In genomic region chr17:35104844-35105450, GRCh38 we compare ENCODE assay signal across 18 cellular contexts. TPM values are rescaled to one million over a fixed set of nuclear protein-coding genes. Genes with fewer than 3 reads are reported as not detected.
A peak's percentile ranks its signal among the peaks of the same experiment; 100 is the strongest.
DNase-seq lines count a peak whose midpoint lies in the region; ATAC-seq, FAIRE-seq and TF ChIP-seq lines count a peak whose summit lies in the region.
"Had no signal": no experiment of that assay in that cellular context is flagged by ENCODE, and none has a peak within 500 bp of the region (broad histone marks: within the 10 kb centered on the region; RNA-seq: fewer than 3 reads in every experiment).

No MANE protein-coding gene starts in this region.

- H4K91ac ChIP-seq in IMR-90 (ENCODE audit: insufficient read depth, low read depth, low read length), result no peak overlapping the region

- no peak overlapping the region for H4K8ac ChIP-seq in IMR-90 (ENCODE audit: low read depth in 2 of 2, low read length in 2 of 2)

- CTCF ChIA-PET in IMR-90 (lab: Yijun Ruan, JAX), result no interaction called here
- CTCF ChIA-PET in K562 (lab: Yijun Ruan, JAX; ENCODE audit: low intra/inter-chr PET ratio), result no interaction called here

- H3K27me3 Mint-ChIP-seq in activated T-cell treated with anti-CD3 and anti-CD28 coated beads, Interleukin-2, amount 50 U/mL, for 72 hours (ENCODE audit: low read depth), result no peaks in the 10 kb centered on the region
- no peaks in the 10 kb centered on the region for H3K27me3 Mint-ChIP-seq in osteocyte (ENCODE audit: unreplicated experiment)
- H3K27me3 Mint-ChIP-seq: CD8-positive, alpha-beta memory T cell had no signal

- no peak overlapping the region for H3K18ac ChIP-seq in IMR-90 (ENCODE audit: low read depth, low read length)

- H3K27ac ChIP-seq in IMR-90 (ENCODE audit: insufficient read depth, low read length), result no peak overlapping the region
- no peak overlapping the region for H3K27ac ChIP-seq in K562 (ENCODE audit: extremely low read depth, low read depth, low read length)
- H3K27ac ChIP-seq: BLaER1 had no signal

- TF ChIP-seq EP300 in K562 (IDR thresholded peaks at IDR 0.05; ENCODE audit: low read length), result no peak

- H2BK20ac ChIP-seq in IMR-90 (ENCODE audit: low read depth, low read length), result no peak overlapping the region

- DNase-seq in activated T-cell treated with anti-CD3 and anti-CD28 coated beads, Interleukin-2, amount 50 U/mL, for 72 hours, result no peak
- DNase-seq in activated T-cell treated with anti-CD3 and anti-CD28 coated beads for 4 hours (no peak), IMR-90 (no peak), K562 (ENCODE audit: extremely low read depth in 1 of 4, low spot score in 3 of 4) (no peak), pons (ENCODE audit: low spot score) (no peak), osteocyte (ENCODE audit: extremely low spot score, unreplicated experiment) (no peak)
- DNase-seq in stimulated activated effector memory CD8-positive, alpha-beta T cell treated with anti-CD3 and anti-CD28 coated beads, Interleukin-12 subunit alpha, Interleukin-12 subunit beta, amount 100 ng/mL, for 72 hours (ENCODE audit: low spot score in 2 of 2), result no peak
- DNase-seq: 8988T; AML-193; CD8-positive, alpha-beta memory T cell; GF-D8 had no signal

- no CpG with 5 or more reads among the region's 5 CpGs for WGBS in IMR-90 (ENCODE audit: extremely low coverage in 2 of 2, insufficient read length in 1 of 2), 2 experiments
- 90% methylated on average over 5 of the region's 5 CpGs for WGBS in K562 (ENCODE audit: insufficient coverage, low coverage, missing lambda C conversion rate)

- no peaks in the 10 kb centered on the region for H3K79me2 ChIP-seq in K562 (ENCODE audit: control insufficient read depth, insufficient read depth, low read length)

- no peaks in the 10 kb centered on the region for H3K4me1 Mint-ChIP-seq in activated T-cell treated with anti-CD3 and anti-CD28 coated beads, Interleukin-2, amount 50 U/mL, for 72 hours (ENCODE audit: low read depth)
- H3K4me1 Mint-ChIP-seq in stimulated activated effector memory CD8-positive, alpha-beta T cell treated with anti-CD3 and anti-CD28 coated beads, Interleukin-12 subunit alpha, Interleukin-12 subunit beta, amount 100 ng/mL, for 72 hours, result peaks cover 10% of the 10 kb centered on the region
- H3K4me1 Mint-ChIP-seq in osteocyte (ENCODE audit: unreplicated experiment), result no peaks in the 10 kb centered on the region

- POLR2A ChIA-PET in IMR-90 (lab: Charles Lee; ENCODE audit: unreplicated experiment), result no interaction called here
- POLR2A ChIA-PET in K562 (lab: Yijun Ruan, JAX), result interaction anchor here (2.0 kb wide), 1 partner anchor 11 kb away, joined by 9 read pairs; no protein-coding TSS in a partner anchor

- H2AFZ ChIP-seq in IMR-90 (replicated peaks; ENCODE audit: low read length, poor library complexity) (no peak overlapping the region), K562 (ENCODE audit: low read depth, low read length) (no peak overlapping the region)

- H3K56ac ChIP-seq in IMR-90 (ENCODE audit: extremely low read depth, insufficient read depth, low read length), result no peak overlapping the region

- H3K14ac ChIP-seq in IMR-90 (replicated peaks; ENCODE audit: low read depth, low read length), result no peak overlapping the region

- in situ Hi-C loops in IMR-90 (cut with MboI; ENCODE audit: low sequenced_read_pairs), result loop anchor here (25.0 kb wide), 2 partner anchors 468 to 843 kb away; partner anchors contain the start of genes CCL2 and CCL7
- in situ Hi-C loops in K562 (cut with MboI), result no loop called here

- H4K20me1 ChIP-seq in IMR-90 (ENCODE audit: insufficient read depth, low read length) (no peaks in the 10 kb centered on the region), K562 (replicated peaks; ENCODE audit: control insufficient read depth, insufficient read depth, low read length) (no peaks in the 10 kb centered on the region)

- H2BK15ac ChIP-seq in IMR-90 (ENCODE audit: low read depth, low read length), result no peak overlapping the region

- peaks cover 0 to 23% of the 10 kb centered on the region in 2 donors for H3K36me3 Mint-ChIP-seq in activated T-cell treated with anti-CD3 and anti-CD28 coated beads, Interleukin-2, amount 50 U/mL, for 72 hours (ENCODE audit: insufficient read depth in 2 of 2)
- H3K36me3 Mint-ChIP-seq in stimulated activated effector memory CD8-positive, alpha-beta T cell treated with anti-CD3 and anti-CD28 coated beads, Interleukin-12 subunit alpha, Interleukin-12 subunit beta, amount 100 ng/mL, for 72 hours, result peaks cover 41% of the 10 kb centered on the region
- H3K36me3 Mint-ChIP-seq in osteocyte (ENCODE audit: unreplicated experiment), result peaks cover 25% of the 10 kb centered on the region

- H3K36me3 ChIP-seq in IMR-90 (ENCODE audit: control insufficient read depth, insufficient read depth, low read length) (peaks cover 41% of the 10 kb centered on the region), K562 (ENCODE audit: control insufficient read depth, insufficient read depth, low read length) (peaks cover 43% of the 10 kb centered on the region; the same call in 2 of the 3 replicates)

- no peak overlapping the region for H2BK120ac ChIP-seq in IMR-90 (ENCODE audit: low read depth, low read length)

- no peaks in the 10 kb centered on the region for H3K9me3 Mint-ChIP-seq in activated T-cell treated with anti-CD3 and anti-CD28 coated beads, Interleukin-2, amount 50 U/mL, for 72 hours
- no peaks in the 10 kb centered on the region for H3K9me3 Mint-ChIP-seq in stimulated activated effector memory CD8-positive, alpha-beta T cell treated with anti-CD3 and anti-CD28 coated beads, Interleukin-12 subunit alpha, Interleukin-12 subunit beta, amount 100 ng/mL, for 72 hours
- H3K9me3 Mint-ChIP-seq in osteocyte (ENCODE audit: unreplicated experiment), result no peaks in the 10 kb centered on the region
- H3K9me3 Mint-ChIP-seq: CD8-positive, alpha-beta memory T cell had no signal

- H2BK5ac ChIP-seq in IMR-90 (ENCODE audit: low read depth, low read length, poor library complexity, severe bottlenecking), result no peak overlapping the region

- H3K4ac ChIP-seq in IMR-90 (ENCODE audit: low read depth, low read length), result no peak overlapping the region

- no peak overlapping the region for H3K4me2 ChIP-seq in IMR-90 (ENCODE audit: low read depth, low read length)
- H3K4me2 ChIP-seq in K562 (ENCODE audit: insufficient read depth, low read length), result no peak overlapping the region
- H3K4me2 ChIP-seq: BLaER1 had no signal

- H3K9ac ChIP-seq in IMR-90 (ENCODE audit: low read depth, low read length) (no peak overlapping the region), K562 (ENCODE audit: insufficient read depth in 1 of 2, low read depth in 2 of 2, low read length in 2 of 2) (no peak overlapping the region)
- H3K9ac ChIP-seq: BLaER1 had no signal

- FAIRE-seq in K562 (lab: Jason Lieb, UNC), result no peak
- FAIRE-seq: GM19239, H1 had no signal

- peaks cover 3 to 11% of the 10 kb centered on the region in 2 experiments; a peak in 3 of 4 replicates for H3K79me1 ChIP-seq in IMR-90 (ENCODE audit: low read depth in 1 of 2, low read length in 2 of 2)

- H4K5ac ChIP-seq in IMR-90 (ENCODE audit: low read depth, low read length), result no peak overlapping the region

- ATAC-seq in activated T-cell treated with anti-CD3 and anti-CD28 coated beads, Interleukin-2, amount 50 U/mL, for 72 hours (replicated peaks in 1 of 2), result no peak
- ATAC-seq in IMR-90 (ENCODE audit: low read depth), result no peak
- no peak for ATAC-seq in K562
- no peak for ATAC-seq in stimulated activated effector memory CD8-positive, alpha-beta T cell treated with anti-CD3 and anti-CD28 coated beads, Interleukin-12 subunit alpha, Interleukin-12 subunit beta, amount 100 ng/mL, for 72 hours
- no peak for ATAC-seq in GM21528 (IDR thresholded peaks at IDR 0.05; ENCODE audit: low FRiP score, unreplicated experiment)

- H3K27ac Mint-ChIP-seq in activated T-cell treated with anti-CD3 and anti-CD28 coated beads, Interleukin-2, amount 50 U/mL, for 72 hours, result peak overlapping the region; percentile 75
- H3K27ac Mint-ChIP-seq in stimulated activated effector memory CD8-positive, alpha-beta T cell treated with anti-CD3 and anti-CD28 coated beads, Interleukin-12 subunit alpha, Interleukin-12 subunit beta, amount 100 ng/mL, for 72 hours, result peak overlapping the region; percentile 80
- H3K27ac Mint-ChIP-seq in osteocyte (ENCODE audit: unreplicated experiment), result no peak overlapping the region

- TF ChIP-seq RAD21 in IMR-90 (IDR thresholded peaks at IDR 0.05; ENCODE audit: low read length), result no peak
- TF ChIP-seq RAD21 in K562 (CRISPR knock-in tag; conservative IDR thresholded peaks at IDR 0.05 in 1 of 2, IDR thresholded peaks at IDR 0.05 in 1 of 2), result no peak

- H3K27me3 ChIP-seq in IMR-90 (ENCODE audit: control insufficient read depth, insufficient read depth, low read length) (no peaks in the 10 kb centered on the region), K562 (ENCODE audit: control insufficient read depth in 2 of 2, insufficient read depth in 2 of 2, low read length in 2 of 2) (no peaks in the 10 kb centered on the region)
- H3K27me3 ChIP-seq: BLaER1 had no signal

- H2AK9ac ChIP-seq in IMR-90 (replicated peaks; ENCODE audit: low read depth, low read length, poor library complexity), result no peak overlapping the region

- no peak for TF ChIP-seq POLR2A in IMR-90 (IDR thresholded peaks at IDR 0.05; ENCODE audit: low read depth, low read length)
- no peak for TF ChIP-seq POLR2A in K562 (conservative IDR thresholded peaks at IDR 0.05)

- no peak overlapping the region for H2AK5ac ChIP-seq in IMR-90 (ENCODE audit: low read depth, low read length)

- no peak overlapping the region for H3K23ac ChIP-seq in IMR-90 (ENCODE audit: low read depth, low read length)

- H3K9me1 ChIP-seq in IMR-90 (ENCODE audit: insufficient read depth, low read length) (no peaks in the 10 kb centered on the region), K562 (ENCODE audit: control insufficient read depth, insufficient read depth, low read length) (no peaks in the 10 kb centered on the region)

- H3K9me3 ChIP-seq in IMR-90 (ENCODE audit: control insufficient read depth, insufficient read depth, low read length) (no peaks in the 10 kb centered on the region), K562 (replicated peaks; ENCODE audit: control insufficient read depth, insufficient read depth, low read depth, low read length) (no peaks in the 10 kb centered on the region)
- H3K9me3 ChIP-seq: BLaER1, Caco-2 had no signal

- BruUV-seq in IMR-90 (replicated peaks; lab: Mats Ljungman, UMichigan), result no TSS peak
- no TSS peak for BruUV-seq in K562 (replicated peaks; lab: Mats Ljungman, UMichigan)

- H3K4me1 ChIP-seq in IMR-90 (ENCODE audit: control insufficient read depth, insufficient read depth, low read length) (no peaks in the 10 kb centered on the region), K562 (replicated peaks in 1 of 2; ENCODE audit: control insufficient read depth in 2 of 2, insufficient read depth in 2 of 2, low read length in 2 of 2) (no peaks in the 10 kb centered on the region; a peak in 1 of 5 replicates)
- H3K4me1 ChIP-seq: BLaER1, Caco-2 had no signal

- dilution Hi-C loops in IMR-90 (cut with HindIII; ENCODE audit: low sequenced_read_pairs, unreplicated experiment), result no loop called here

- no peak overlapping the region for H3K4me3 Mint-ChIP-seq in activated T-cell treated with anti-CD3 and anti-CD28 coated beads, Interleukin-2, amount 50 U/mL, for 72 hours
- H3K4me3 Mint-ChIP-seq in stimulated activated effector memory CD8-positive, alpha-beta T cell treated with anti-CD3 and anti-CD28 coated beads, Interleukin-12 subunit alpha, Interleukin-12 subunit beta, amount 100 ng/mL, for 72 hours, result no peak overlapping the region
- H3K4me3 Mint-ChIP-seq in osteocyte (ENCODE audit: unreplicated experiment), result no peak overlapping the region
- H3K4me3 Mint-ChIP-seq: CD8-positive, alpha-beta memory T cell had no signal

- H3K4me3 ChIP-seq in IMR-90 (ENCODE audit: insufficient read depth, low read depth, low read length) (no peak overlapping the region), K562 (no peak overlapping the region)
- H3K4me3 ChIP-seq: BLaER1, HAP-1 had no signal

- intact Hi-C loops in IMR-90 (cut with micrococcal nuclease), result no loop called here
- intact Hi-C loops in K562 (cut with micrococcal nuclease), result no loop called here

- TF ChIP-seq CTCF in IMR-90 (conservative IDR thresholded peaks at IDR 0.05; ENCODE audit: low read depth, low read length), result no peak
- TF ChIP-seq CTCF in K562 (IDR thresholded peaks at IDR 0.05 in 2 of 3, conservative IDR thresholded peaks at IDR 0.05 in 1 of 3; ENCODE audit: insufficient read depth in 2 of 3, low read depth in 1 of 3, low read length in 3 of 3), result no peak
- no peak for TF ChIP-seq CTCF in osteocyte (IDR thresholded peaks at IDR 0.05)

RNA-seq across cellular contexts. Expression of gene RAD51D, which starts 14.7 kb away (rescaled TPM):
- total RNA-seq in activated T-cell treated with anti-CD3 and anti-CD28 coated beads, Interleukin-2, amount 50 U/mL, for 72 hours, result 10 to 100 TPM; 35.3 to 44.5 TPM
- total RNA-seq in IMR-90 (2012; rRNA removed), result 9.7 and 12.7 TPM in 2 replicates
- 8.8 and 10.8 TPM in 2 replicates for polyA plus RNA-seq in IMR-90 (2012; rRNA removed)
- polyA plus RNA-seq in IMR-90 (2012; cell fraction: cytosol; rRNA removed), result 8.1 and 11.1 TPM in 2 replicates
- 15.5 and 17.2 TPM in 2 replicates for polyA plus RNA-seq in IMR-90 (2012; cell fraction: nucleus; rRNA removed; ENCODE audit: low replicate concordance)
- 28.2 and 36.5 TPM in 2 replicates for total RNA-seq in K562 (2011; cell fraction: chromatin; rRNA removed; ENCODE audit: low replicate concordance)
- 27.3 and 37.6 TPM in 2 replicates for total RNA-seq in K562 (2011; cell fraction: nucleolus; rRNA removed)
- 31.2 and 38.6 TPM in 2 replicates for total RNA-seq in K562 (2011; cell fraction: nucleoplasm; rRNA removed)
- total RNA-seq in K562 (2014; rRNA removed), result 6.3 and 7.6 TPM in 2 replicates
- 7.4 and 8.7 TPM in 2 replicates for total RNA-seq in K562 (2014; rRNA removed; fragmentation: Illumina TruSeq; extraction: Trizol)
- total RNA-seq in K562 (2015; rRNA removed; fragmentation: Illumina TruSeq; extraction: Trizol), result 8.7 and 10.3 TPM in 2 replicates
- total RNA-seq in K562 (2021), result 16.9 and 19.0 TPM in 2 replicates
- 10.1 and 15.2 TPM in 2 replicates for polyA plus RNA-seq in K562 (2011; rRNA removed)
- polyA plus RNA-seq in K562 (2011; cell fraction: cytosol; rRNA removed), result 8.7 and 14.5 TPM in 2 replicates
- 12.8 and 20.8 TPM in 2 replicates for polyA plus RNA-seq in K562 (2011; cell fraction: nucleus; rRNA removed)
- 12.3 and 16.7 TPM in 2 replicates for polyA plus RNA-seq in K562 (2012)
- polyA plus RNA-seq in K562 (2014; fragmentation: Illumina TruSeq; extraction: Trizol), result 8.4 and 11.1 TPM in 2 replicates
- 1 to 10 TPM; 2.2 to 2.5 TPM for polyA plus RNA-seq in K562 (2014; fragmentation: Nextera tagmentation; extraction: Ambion mirVana)
- polyA plus RNA-seq in K562 (2014; rRNA removed), result 10.1 and 15.2 TPM in 2 replicates
- 6.3 and 11.0 TPM in 2 replicates for polyA minus RNA-seq in K562 (2011; rRNA and poly(A)+ RNA removed)
- 3.4 and 5.9 TPM in 2 replicates for polyA minus RNA-seq in K562 (2011; cell fraction: cytosol; rRNA and poly(A)+ RNA removed)
- polyA minus RNA-seq in K562 (2011; cell fraction: nucleus; rRNA and poly(A)+ RNA removed), result 10.9 and 17.9 TPM in 2 replicates
- 14.8 and 18.2 TPM in 2 replicates for total RNA-seq in osteocyte

RNA-seq across cellular contexts. Expression of gene FNDC8, which starts 16.5 kb away (rescaled TPM):
- total RNA-seq in activated T-cell treated with anti-CD3 and anti-CD28 coated beads, Interleukin-2, amount 50 U/mL, for 72 hours, result not detected
- total RNA-seq in IMR-90 (2012; rRNA removed) (not detected in 2 replicates), K562 (2014; rRNA removed) (not detected in 2 replicates), K562 (2014; rRNA removed; fragmentation: Illumina TruSeq; extraction: Trizol) (not detected in 2 replicates), K562 (2015; rRNA removed; fragmentation: Illumina TruSeq; extraction: Trizol) (not detected in 2 replicates), K562 (2021) (not detected in 2 replicates), osteocyte (not detected in 2 replicates)
- polyA plus RNA-seq in IMR-90 (2012; rRNA removed) (not detected in 2 replicates), K562 (2011; rRNA removed) (not detected in 2 replicates), K562 (2014; fragmentation: Illumina TruSeq; extraction: Trizol) (not detected in 2 replicates), K562 (2014; fragmentation: Nextera tagmentation; extraction: Ambion mirVana) (under 1 TPM in 1 of 2 experiments, not detected in 1; 0.04 TPM), K562 (2014; rRNA removed) (not detected in 2 replicates)
- polyA plus RNA-seq in IMR-90 (2012; cell fraction: cytosol; rRNA removed), result not detected in 2 replicates
- polyA plus RNA-seq in IMR-90 (2012; cell fraction: nucleus; rRNA removed; ENCODE audit: low replicate concordance), result not detected in 2 replicates
- not detected in 2 replicates for total RNA-seq in K562 (2011; cell fraction: chromatin; rRNA removed; ENCODE audit: low replicate concordance)
- not detected in 2 replicates for total RNA-seq in K562 (2011; cell fraction: nucleolus; rRNA removed)
- total RNA-seq in K562 (2011; cell fraction: nucleoplasm; rRNA removed), result not detected in 2 replicates
- polyA plus RNA-seq in K562 (2011; cell fraction: cytosol; rRNA removed), result 0.04 TPM in 1 of 2 replicates, not detected in the other
- not detected in 2 replicates for polyA plus RNA-seq in K562 (2011; cell fraction: nucleus; rRNA removed)
- 0.12 TPM in 1 of 2 replicates, not detected in the other for polyA plus RNA-seq in K562 (2012)
- not detected in 2 replicates for polyA minus RNA-seq in K562 (2011; rRNA and poly(A)+ RNA removed)
- polyA minus RNA-seq in K562 (2011; cell fraction: cytosol; rRNA and poly(A)+ RNA removed), result not detected in 2 replicates
- not detected in 2 replicates for polyA minus RNA-seq in K562 (2011; cell fraction: nucleus; rRNA and poly(A)+ RNA removed)
- total RNA-seq: Caco-2, H1, HT1080 had no signal
- polyA plus RNA-seq: CD8-positive, alpha-beta memory T cell; H1 had no signal

RNA-seq across cellular contexts. Expression of gene NLE1, which starts 37.2 kb away (rescaled TPM):
- 10 to 100 TPM; 24.3 to 31.4 TPM for total RNA-seq in activated T-cell treated with anti-CD3 and anti-CD28 coated beads, Interleukin-2, amount 50 U/mL, for 72 hours
- 23.7 and 24.4 TPM in 2 replicates for total RNA-seq in IMR-90 (2012; rRNA removed)
- 18.0 and 18.6 TPM in 2 replicates for polyA plus RNA-seq in IMR-90 (2012; rRNA removed)
- 17.3 and 19.2 TPM in 2 replicates for polyA plus RNA-seq in IMR-90 (2012; cell fraction: cytosol; rRNA removed)
- polyA plus RNA-seq in IMR-90 (2012; cell fraction: nucleus; rRNA removed; ENCODE audit: low replicate concordance), result 19.9 and 38.3 TPM in 2 replicates
- total RNA-seq in K562 (2011; cell fraction: chromatin; rRNA removed; ENCODE audit: low replicate concordance), result 19.4 and 63.1 TPM in 2 replicates
- 45.3 and 54.7 TPM in 2 replicates for total RNA-seq in K562 (2011; cell fraction: nucleolus; rRNA removed)
- 33.1 and 41.2 TPM in 2 replicates for total RNA-seq in K562 (2011; cell fraction: nucleoplasm; rRNA removed)
- 44.9 and 53.4 TPM in 2 replicates for total RNA-seq in K562 (2014; rRNA removed)
- 18.0 and 24.6 TPM in 2 replicates for total RNA-seq in K562 (2014; rRNA removed; fragmentation: Illumina TruSeq; extraction: Trizol)
- 28.2 and 30.0 TPM in 2 replicates for total RNA-seq in K562 (2015; rRNA removed; fragmentation: Illumina TruSeq; extraction: Trizol)
- total RNA-seq in K562 (2021), result 63.2 and 69.0 TPM in 2 replicates
- 21.2 and 26.5 TPM in 2 replicates for polyA plus RNA-seq in K562 (2011; rRNA removed)
- polyA plus RNA-seq in K562 (2011; cell fraction: cytosol; rRNA removed), result 27.7 and 65.1 TPM in 2 replicates
- polyA plus RNA-seq in K562 (2011; cell fraction: nucleus; rRNA removed), result 29.2 and 62.5 TPM in 2 replicates
- polyA plus RNA-seq in K562 (2012), result 28.9 and 31.2 TPM in 2 replicates
- polyA plus RNA-seq in K562 (2014; fragmentation: Illumina TruSeq; extraction: Trizol), result 29.4 and 45.9 TPM in 2 replicates
- 1 to 10 TPM; 3.8 to 7.0 TPM for polyA plus RNA-seq in K562 (2014; fragmentation: Nextera tagmentation; extraction: Ambion mirVana)
- polyA plus RNA-seq in K562 (2014; rRNA removed), result 36.0 and 41.0 TPM in 2 replicates
- polyA minus RNA-seq in K562 (2011; rRNA and poly(A)+ RNA removed), result 13.6 and 28.5 TPM in 2 replicates
- polyA minus RNA-seq in K562 (2011; cell fraction: cytosol; rRNA and poly(A)+ RNA removed), result 19.2 and 23.5 TPM in 2 replicates
- 25.4 and 35.7 TPM in 2 replicates for polyA minus RNA-seq in K562 (2011; cell fraction: nucleus; rRNA and poly(A)+ RNA removed)
- 10.7 and 11.8 TPM in 2 replicates for total RNA-seq in osteocyte

RNA-seq across cellular contexts. Expression of gene RFFL, which starts 41.4 kb away (rescaled TPM):
- total RNA-seq in activated T-cell treated with anti-CD3 and anti-CD28 coated beads, Interleukin-2, amount 50 U/mL, for 72 hours, result 10 to 100 TPM; 47.7 to 50.0 TPM
- total RNA-seq in IMR-90 (2012; rRNA removed), result 19.2 and 20.8 TPM in 2 replicates
- polyA plus RNA-seq in IMR-90 (2012; rRNA removed), result 9.9 and 11.6 TPM in 2 replicates
- 6.0 and 9.6 TPM in 2 replicates for polyA plus RNA-seq in IMR-90 (2012; cell fraction: cytosol; rRNA removed)
- polyA plus RNA-seq in IMR-90 (2012; cell fraction: nucleus; rRNA removed; ENCODE audit: low replicate concordance), result 9.5 and 13.1 TPM in 2 replicates
- total RNA-seq in K562 (2011; cell fraction: chromatin; rRNA removed; ENCODE audit: low replicate concordance), result 11.5 and 14.4 TPM in 2 replicates
- 9.2 and 10.5 TPM in 2 replicates for total RNA-seq in K562 (2011; cell fraction: nucleolus; rRNA removed)
- total RNA-seq in K562 (2011; cell fraction: nucleoplasm; rRNA removed), result 11.7 and 23.2 TPM in 2 replicates
- total RNA-seq in K562 (2014; rRNA removed), result 12.7 and 16.4 TPM in 2 replicates
- 12.5 and 12.8 TPM in 2 replicates for total RNA-seq in K562 (2014; rRNA removed; fragmentation: Illumina TruSeq; extraction: Trizol)
- total RNA-seq in K562 (2015; rRNA removed; fragmentation: Illumina TruSeq; extraction: Trizol), result 12.4 and 12.5 TPM in 2 replicates
- 18.1 and 19.3 TPM in 2 replicates for total RNA-seq in K562 (2021)
- 11.9 and 15.9 TPM in 2 replicates for polyA plus RNA-seq in K562 (2011; rRNA removed)
- 12.4 and 14.9 TPM in 2 replicates for polyA plus RNA-seq in K562 (2011; cell fraction: cytosol; rRNA removed)
- 4.3 and 7.3 TPM in 2 replicates for polyA plus RNA-seq in K562 (2011; cell fraction: nucleus; rRNA removed)
- 11.4 and 12.5 TPM in 2 replicates for polyA plus RNA-seq in K562 (2012)
- 13.7 and 13.9 TPM in 2 replicates for polyA plus RNA-seq in K562 (2014; fragmentation: Illumina TruSeq; extraction: Trizol)
- polyA plus RNA-seq in K562 (2014; fragmentation: Nextera tagmentation; extraction: Ambion mirVana), result 1 to 10 TPM; 3.4 to 3.7 TPM
- 9.2 and 9.6 TPM in 2 replicates for polyA plus RNA-seq in K562 (2014; rRNA removed)
- polyA minus RNA-seq in K562 (2011; rRNA and poly(A)+ RNA removed), result 21.2 and 39.4 TPM in 2 replicates
- 16.7 and 19.7 TPM in 2 replicates for polyA minus RNA-seq in K562 (2011; cell fraction: cytosol; rRNA and poly(A)+ RNA removed)
- polyA minus RNA-seq in K562 (2011; cell fraction: nucleus; rRNA and poly(A)+ RNA removed), result 3.3 and 3.5 TPM in 2 replicates
- total RNA-seq in osteocyte, result 19.3 and 22.9 TPM in 2 replicates

RNA-seq across cellular contexts. Expression of gene UNC45B, which starts 42.7 kb away (rescaled TPM):
- under 1 TPM; 0.05 to 0.07 TPM for total RNA-seq in activated T-cell treated with anti-CD3 and anti-CD28 coated beads, Interleukin-2, amount 50 U/mL, for 72 hours
- not detected in 2 replicates for total RNA-seq in IMR-90 (2012; rRNA removed)
- polyA plus RNA-seq in IMR-90 (2012; rRNA removed), result not detected in 2 replicates
- polyA plus RNA-seq in IMR-90 (2012; cell fraction: cytosol; rRNA removed), result not detected in 2 replicates
- not detected in 2 replicates for polyA plus RNA-seq in IMR-90 (2012; cell fraction: nucleus; rRNA removed; ENCODE audit: low replicate concordance)
- total RNA-seq in K562 (2011; cell fraction: chromatin; rRNA removed; ENCODE audit: low replicate concordance), result not detected in 2 replicates
- total RNA-seq in K562 (2011; cell fraction: nucleolus; rRNA removed), result not detected in 2 replicates
- not detected in 2 replicates for total RNA-seq in K562 (2011; cell fraction: nucleoplasm; rRNA removed)
- not detected in 2 replicates for total RNA-seq in K562 (2014; rRNA removed)
- not detected in 2 replicates for total RNA-seq in K562 (2014; rRNA removed; fragmentation: Illumina TruSeq; extraction: Trizol)
- not detected in 2 replicates for total RNA-seq in K562 (2015; rRNA removed; fragmentation: Illumina TruSeq; extraction: Trizol)
- total RNA-seq in K562 (2021), result not detected in 2 replicates
- polyA plus RNA-seq in K562 (2011; rRNA removed), result not detected in 2 replicates
- 0.01 TPM in 1 of 2 replicates, not detected in the other for polyA plus RNA-seq in K562 (2011; cell fraction: cytosol; rRNA removed)
- polyA plus RNA-seq in K562 (2011; cell fraction: nucleus; rRNA removed), result not detected in 2 replicates
- polyA plus RNA-seq in K562 (2012), result not detected in 2 replicates
- not detected in 2 replicates for polyA plus RNA-seq in K562 (2014; fragmentation: Illumina TruSeq; extraction: Trizol)
- polyA plus RNA-seq in K562 (2014; fragmentation: Nextera tagmentation; extraction: Ambion mirVana), result not detected
- not detected in 2 replicates for polyA plus RNA-seq in K562 (2014; rRNA removed)
- not detected in 2 replicates for polyA minus RNA-seq in K562 (2011; rRNA and poly(A)+ RNA removed)
- not detected in 2 replicates for polyA minus RNA-seq in K562 (2011; cell fraction: cytosol; rRNA and poly(A)+ RNA removed)
- not detected in 2 replicates for polyA minus RNA-seq in K562 (2011; cell fraction: nucleus; rRNA and poly(A)+ RNA removed)
- not detected in 2 replicates for total RNA-seq in osteocyte
- total RNA-seq: Caco-2; CD8-positive, alpha-beta memory T cell; HT1080 had no signal
